8 cellular contexts compared by ENCODE assay signal in genomic region chr2:9753276-9753600, GRCh38.
DNase-seq lines count a peak whose midpoint lies in the region; ATAC-seq and TF ChIP-seq lines count a peak whose summit lies in the region.

No MANE protein-coding gene starts in this region.

- ATAC-seq in GM21723 (IDR thresholded peaks at IDR 0.05; ENCODE audit: unreplicated experiment) (peak; percentile 76), psoas muscle (peak in 2 of 4 donors; percentile 18 to 41)

- WGBS in psoas muscle, 3 donors, result 27 to 37% (median 30%) methylated on average over 9 of the region's 9 CpGs

- peaks cover 36% of the 10 kb centered on the region for H3K4me1 ChIP-seq in psoas muscle

- H3K36me3 ChIP-seq in psoas muscle (ENCODE audit: insufficient read depth in 1 of 2, low read depth in 1 of 2), result no peaks in the 10 kb centered on the region

- H3K4me3 ChIP-seq in fibroblast of the aortic adventitia (ENCODE audit: low read depth, low read length) (peak overlapping the region; percentile 56), psoas muscle (no peak overlapping the region)

- intact Hi-C loops in psoas muscle (cut with DNase I), result no loop called here

- H3K9me3 ChIP-seq in psoas muscle, result no peaks in the 10 kb centered on the region

- TF ChIP-seq CTCF in fibroblast of the aortic adventitia (IDR thresholded peaks at IDR 0.05; ENCODE audit: insufficient read depth, low read length) (no peak), psoas muscle (IDR thresholded peaks at IDR 0.05) (no peak)

- DNase-seq in GDM1 (lab: John Stamatoyannopoulos, UW) (peak; percentile 18), M059J (ENCODE audit: low read depth) (peak; percentile 93), fibroblast of the aortic adventitia (ENCODE audit: low read depth) (peak; percentile 95), psoas muscle (peak; percentile 60 to 76), NCI-H2029 (lab: John Stamatoyannopoulos, UW) (no peak), NCI-H2107 (lab: John Stamatoyannopoulos, UW) (no peak)
- DNase-seq in activated CD8-positive, alpha-beta memory T cell treated with anti-CD3 and anti-CD28 coated beads, Interleukin-2, amount 50 U/mL, for 48 hours, result peak; percentile 82

- H3K27ac ChIP-seq in psoas muscle, result no peak overlapping the region

- H3K27me3 ChIP-seq in psoas muscle (ENCODE audit: insufficient read depth in 3 of 3, low read length in 2 of 3), result no peaks in the 10 kb centered on the region

Comparison
In these comparisons a context has a peak if more than half of its experiments do, and no peak if none do; other contexts are left out.
1. DNase-seq: peak in GDM1 (single experiment), M059J (single experiment), activated CD8-positive, alpha-beta memory T cell treated with anti-CD3 and anti-CD28 coated beads, Interleukin-2, amount 50 U/mL, for 48 hours (single experiment), fibroblast of the aortic adventitia (single experiment) and psoas muscle (2 of 2); none in NCI-H2029 (single experiment) and NCI-H2107 (single experiment).